ENCODE assay signal across 8 cellular contexts in the genomic region with DNA sequence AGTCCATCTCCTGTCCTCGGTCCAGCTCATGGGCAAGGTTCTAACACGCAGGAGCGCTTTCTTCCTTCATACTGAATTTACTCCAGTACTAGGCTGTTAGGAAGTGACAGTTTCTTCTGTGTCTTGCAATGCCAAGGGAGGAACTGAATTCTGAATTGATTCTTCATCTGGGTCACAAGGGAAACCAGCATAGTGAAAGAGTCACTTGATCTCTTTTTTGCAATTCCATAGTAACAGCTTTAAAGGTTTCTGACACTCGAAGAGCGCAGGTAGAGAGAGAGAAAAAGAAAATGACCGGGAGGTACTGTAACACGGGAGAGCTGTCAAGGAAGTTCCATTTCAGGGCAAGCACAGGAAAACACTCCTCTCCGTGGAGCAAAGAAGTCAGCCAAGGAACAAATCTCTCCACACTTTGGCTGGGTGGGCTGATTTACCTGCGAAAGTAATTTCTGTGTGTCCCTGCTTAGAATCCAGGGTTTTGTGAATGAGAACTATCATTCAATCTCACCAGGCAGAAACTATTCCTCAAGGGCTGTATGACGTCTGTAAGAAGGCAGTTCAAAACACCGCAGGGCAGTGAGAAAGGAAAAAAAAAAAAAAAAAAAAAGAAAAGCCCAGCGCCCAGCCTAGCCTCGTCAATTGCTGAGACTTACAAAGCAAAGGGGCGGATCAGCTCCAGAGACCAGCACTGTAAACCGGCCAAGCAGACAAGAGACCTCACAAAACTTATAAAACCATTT.
DNase-seq lines count a peak whose midpoint lies in the region; ATAC-seq and TF ChIP-seq lines count a peak whose summit lies in the region.

No MANE protein-coding gene starts in this region.

- no peak overlapping the region for H3K27ac ChIP-seq in iPS-20b (ENCODE audit: low read length)

- peaks cover 11% of the 10 kb centered on the region for H3K4me1 Mint-ChIP-seq in activated naive CD4-positive, alpha-beta T cell treated with anti-CD3 and anti-CD28 coated beads, Interleukin-2, amount 50 U/mL, for 24 hours

- H3K27ac Mint-ChIP-seq in activated naive CD4-positive, alpha-beta T cell treated with anti-CD3 and anti-CD28 coated beads, Interleukin-2, amount 50 U/mL, for 24 hours: no peak overlapping the region

- in situ Hi-C loops in astrocyte of the spinal cord (cut with HindIII; ENCODE audit: low sequenced_read_pairs): no loop called here

- no peaks in the 10 kb centered on the region for H3K27me3 ChIP-seq in iPS-20b (ENCODE audit: insufficient read depth, low read length)

- H3K4me1 ChIP-seq in iPS-20b (ENCODE audit: insufficient read depth, low read length): peaks cover 8% of the 10 kb centered on the region

- H3K9ac ChIP-seq in iPS-20b (ENCODE audit: low read depth, low read length): peak overlapping the region; percentile 2; the same call in 1 of the 2 replicates

- no peaks in the 10 kb centered on the region for H3K36me3 Mint-ChIP-seq in activated naive CD4-positive, alpha-beta T cell treated with anti-CD3 and anti-CD28 coated beads, Interleukin-2, amount 50 U/mL, for 24 hours

- H3K9me3 Mint-ChIP-seq in activated naive CD4-positive, alpha-beta T cell treated with anti-CD3 and anti-CD28 coated beads, Interleukin-2, amount 50 U/mL, for 24 hours: no peaks in the 10 kb centered on the region

- no peak for TF ChIP-seq CTCF in astrocyte of the spinal cord (IDR thresholded peaks at IDR 0.05; ENCODE audit: low read depth, low read length)
- TF ChIP-seq CTCF in retinal pigment epithelial cell (conservative IDR thresholded peaks at IDR 0.05; ENCODE audit: low read depth, low read length): no peak

- H3K4me3 ChIP-seq in astrocyte of the spinal cord (ENCODE audit: low read depth, low read length) (peak overlapping the region; percentile 44), iPS-20b (ENCODE audit: low read length) (peak overlapping the region; percentile 63), retinal pigment epithelial cell (ENCODE audit: low read length) (peak overlapping the region; percentile 57)

- ATAC-seq in HG03135 (IDR thresholded peaks at IDR 0.05; ENCODE audit: unreplicated experiment) (no peak), HG03457 (IDR thresholded peaks at IDR 0.05; ENCODE audit: unreplicated experiment) (no peak)

- H3K4me3 Mint-ChIP-seq in activated naive CD4-positive, alpha-beta T cell treated with anti-CD3 and anti-CD28 coated beads, Interleukin-2, amount 50 U/mL, for 24 hours: peak overlapping the region; percentile 78

- no peak for DNase-seq in activated naive CD4-positive, alpha-beta T cell treated with anti-CD3 and anti-CD28 coated beads, Interleukin-2, amount 50 U/mL, for 16 hours
- peak; percentile 80 for DNase-seq in astrocyte of the spinal cord (ENCODE audit: low read depth, low spot score)
- no peak for DNase-seq in retinal pigment epithelial cell (ENCODE audit: low read depth)
- DNase-seq in NCI-H1092 treated with DMSO at 0.1 percent for 48 hours (lab: John Stamatoyannopoulos, UW): no peak

- no peaks in the 10 kb centered on the region for H3K9me3 ChIP-seq in iPS-20b (ENCODE audit: insufficient read depth, low read depth, low read length)

- no peaks in the 10 kb centered on the region for H3K36me3 ChIP-seq in iPS-20b (ENCODE audit: insufficient read depth, low read depth, low read length)

- peaks cover 18% of the 10 kb centered on the region for H3K27me3 Mint-ChIP-seq in activated naive CD4-positive, alpha-beta T cell treated with anti-CD3 and anti-CD28 coated beads, Interleukin-2, amount 50 U/mL, for 24 hours
